Comparison of ENCODE assay signal across 8 cellular contexts in genomic region chr7:87600130-87601124, GRCh38. TPM values are rescaled to one million over a fixed set of nuclear protein-coding genes. Genes with fewer than 3 reads are reported as not detected.
A peak's percentile ranks its signal among the peaks of the same experiment; 100 is the strongest.
DNase-seq lines count a peak whose midpoint lies in the region; ATAC-seq and TF ChIP-seq lines count a peak whose summit lies in the region.

Gene ABCB1, minus strand, starts transcription at chr7:87600884. Its CDS starts 700 bp downstream, at chr7:87600184.

- H3K36me3 Mint-ChIP-seq in neural progenitor cell, result no peaks in the 10 kb centered on the region

- H4K20me1 ChIP-seq in neural progenitor cell (ENCODE audit: low read depth), result no peaks in the 10 kb centered on the region

- H3K9ac ChIP-seq in NT2/D1 (ENCODE audit: insufficient read length, low read depth), result peak within 1 kb of the TSS; percentile 57
- no peak within 1 kb of the TSS for H3K9ac ChIP-seq in neural progenitor cell

- H3K36me3 ChIP-seq in NT2/D1 (ENCODE audit: insufficient read depth, insufficient read length, low read length) (no peaks in the 10 kb centered on the region), neural progenitor cell (no peaks in the 10 kb centered on the region), thoracic aorta (no peaks in the 10 kb centered on the region)

- H3K79me2 ChIP-seq in neural progenitor cell (ENCODE audit: low read depth), result no peaks in the 10 kb centered on the region

- DNase-seq in NCI-H1105 treated with DMSO at 0.1 percent for 48 hours (lab: John Stamatoyannopoulos, UW) (peak; percentile 29), NCI-H1105 (lab: John Stamatoyannopoulos, UW) (no peak), NT2/D1 (ENCODE audit: low read depth, low spot score) (peak; percentile 46), activated gamma-delta T cell (lab: John Stamatoyannopoulos, UW) (peak; percentile 17), germinal center (ENCODE audit: low spot score) (peak; percentile 31), neural progenitor cell (ENCODE audit: low spot score) (peak; percentile 79), thoracic aorta (ENCODE audit: low spot score) (no peak)

- TF ChIP-seq CTCF in neural progenitor cell (IDR thresholded peaks at IDR 0.05) (no peak), thoracic aorta (IDR thresholded peaks at IDR 0.05) (no peak)

- H3K27me3 ChIP-seq in NT2/D1 (ENCODE audit: insufficient read depth, insufficient read length) (peaks cover 28% of the 10 kb centered on the region), neural progenitor cell (peaks cover 100% of the 10 kb centered on the region), thoracic aorta (replicated peaks; ENCODE audit: insufficient read depth) (no peaks in the 10 kb centered on the region)

- H3K27ac Mint-ChIP-seq in neural progenitor cell, result no peak within 1 kb of the TSS

- H3K9me3 Mint-ChIP-seq in neural progenitor cell, result no peaks in the 10 kb centered on the region

- no peaks in the 10 kb centered on the region for H3F3A ChIP-seq in neural progenitor cell (ENCODE audit: low read depth)

- H3K4me1 Mint-ChIP-seq in neural progenitor cell, result peaks cover 5% of the 10 kb centered on the region

- H3K4me3 Mint-ChIP-seq in neural progenitor cell, result peak within 1 kb of the TSS; percentile 89

- H3K4me3 ChIP-seq in NT2/D1 (ENCODE audit: insufficient read length, low read depth) (peak within 1 kb of the TSS; percentile 41), neural progenitor cell (peak within 1 kb of the TSS; percentile 39), thoracic aorta (peak within 1 kb of the TSS; percentile 70)

- peak within 1 kb of the TSS; percentile 80 for H3K4me2 ChIP-seq in neural progenitor cell

- no peaks in the 10 kb centered on the region for H3K4me1 ChIP-seq in NT2/D1 (ENCODE audit: insufficient read depth, insufficient read length)
- H3K4me1 ChIP-seq in neural progenitor cell, result no peaks in the 10 kb centered on the region
- H3K4me1 ChIP-seq in thoracic aorta (ENCODE audit: control insufficient read depth in 1 of 2, low read depth in 2 of 2), result peaks cover 0 to 7% of the 10 kb centered on the region in 2 donors

- H3K27ac ChIP-seq in neural progenitor cell, result no peak within 1 kb of the TSS
- no peak within 1 kb of the TSS for H3K27ac ChIP-seq in thoracic aorta

- peak; percentile 71 for ATAC-seq in HG02852 (IDR thresholded peaks at IDR 0.05; ENCODE audit: unreplicated experiment)
- ATAC-seq in thoracic aorta (ENCODE audit: insufficient number of reproducible peaks, low FRiP score, low read depth), result peak; percentile 67

- H3K9me3 ChIP-seq in NT2/D1 (ENCODE audit: insufficient read depth, low read length), result no peaks in the 10 kb centered on the region
- H3K9me3 ChIP-seq in neural progenitor cell (ENCODE audit: low read depth), result no peaks in the 10 kb centered on the region
- no peaks in the 10 kb centered on the region for H3K9me3 ChIP-seq in thoracic aorta

- peaks cover 19% of the 10 kb centered on the region for H3K27me3 Mint-ChIP-seq in neural progenitor cell (ENCODE audit: insufficient read depth, low read depth)

- H2AFZ ChIP-seq in neural progenitor cell (replicated peaks), result peak within 1 kb of the TSS; percentile 60

RNA-seq across cellular contexts. Expression of gene ABCB1, which starts in this region (rescaled TPM):
- total RNA-seq in neural progenitor cell (ENCODE audit: low replicate concordance) (not detected in 2 replicates), thoracic aorta (10 to 100 TPM in 1 of 2 donors, 1 to 10 TPM in 1; 1.4 to 10.6 TPM)

Comparison
In these comparisons a context has a peak if more than half of its experiments do, and no peak if none do; other contexts are left out.
1. DNase-seq: peak in NCI-H1105 treated with DMSO at 0.1 percent for 48 hours (single experiment), NT2/D1 (single experiment), activated gamma-delta T cell (single experiment) and germinal center (single experiment); none in NCI-H1105 (single experiment) and thoracic aorta (single experiment).
2. Peak in DNase-seq, H3K4me3 ChIP-seq and H3K4me2 ChIP-seq in neural progenitor cell; RNA of the gene not detected or under 1 TPM.
3. Peak in every context shown above with its lines, with median percentiles within 50 percentile points of each other: H3K4me3 ChIP-seq.